In genomic region chr3:184314363-184314699, GRCh38 we compare ENCODE assay signal across 8 cellular contexts. TPM values are rescaled to one million over a fixed set of nuclear protein-coding genes. Genes with fewer than 3 reads are reported as not detected.
A peak's percentile ranks its signal among the peaks of the same experiment; 100 is the strongest.
DNase-seq lines count a peak whose midpoint lies in the region; ATAC-seq and TF ChIP-seq lines count a peak whose summit lies in the region.

A gene with protein sequence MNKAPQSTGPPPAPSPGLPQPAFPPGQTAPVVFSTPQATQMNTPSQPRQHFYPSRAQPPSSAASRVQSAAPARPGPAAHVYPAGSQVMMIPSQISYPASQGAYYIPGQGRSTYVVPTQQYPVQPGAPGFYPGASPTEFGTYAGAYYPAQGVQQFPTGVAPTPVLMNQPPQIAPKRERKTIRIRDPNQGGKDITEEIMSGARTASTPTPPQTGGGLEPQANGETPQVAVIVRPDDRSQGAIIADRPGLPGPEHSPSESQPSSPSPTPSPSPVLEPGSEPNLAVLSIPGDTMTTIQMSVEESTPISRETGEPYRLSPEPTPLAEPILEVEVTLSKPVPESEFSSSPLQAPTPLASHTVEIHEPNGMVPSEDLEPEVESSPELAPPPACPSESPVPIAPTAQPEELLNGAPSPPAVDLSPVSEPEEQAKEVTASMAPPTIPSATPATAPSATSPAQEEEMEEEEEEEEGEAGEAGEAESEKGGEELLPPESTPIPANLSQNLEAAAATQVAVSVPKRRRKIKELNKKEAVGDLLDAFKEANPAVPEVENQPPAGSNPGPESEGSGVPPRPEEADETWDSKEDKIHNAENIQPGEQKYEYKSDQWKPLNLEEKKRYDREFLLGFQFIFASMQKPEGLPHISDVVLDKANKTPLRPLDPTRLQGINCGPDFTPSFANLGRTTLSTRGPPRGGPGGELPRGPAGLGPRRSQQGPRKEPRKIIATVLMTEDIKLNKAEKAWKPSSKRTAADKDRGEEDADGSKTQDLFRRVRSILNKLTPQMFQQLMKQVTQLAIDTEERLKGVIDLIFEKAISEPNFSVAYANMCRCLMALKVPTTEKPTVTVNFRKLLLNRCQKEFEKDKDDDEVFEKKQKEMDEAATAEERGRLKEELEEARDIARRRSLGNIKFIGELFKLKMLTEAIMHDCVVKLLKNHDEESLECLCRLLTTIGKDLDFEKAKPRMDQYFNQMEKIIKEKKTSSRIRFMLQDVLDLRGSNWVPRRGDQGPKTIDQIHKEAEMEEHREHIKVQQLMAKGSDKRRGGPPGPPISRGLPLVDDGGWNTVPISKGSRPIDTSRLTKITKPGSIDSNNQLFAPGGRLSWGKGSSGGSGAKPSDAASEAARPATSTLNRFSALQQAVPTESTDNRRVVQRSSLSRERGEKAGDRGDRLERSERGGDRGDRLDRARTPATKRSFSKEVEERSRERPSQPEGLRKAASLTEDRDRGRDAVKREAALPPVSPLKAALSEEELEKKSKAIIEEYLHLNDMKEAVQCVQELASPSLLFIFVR (N-terminal part only) (plus strand): TSS chr3:184314606. CDS start chr3:184315797, 1,191 bp downstream.

- H3K4me1 Mint-ChIP-seq in activated T-cell treated with anti-CD3 and anti-CD28 coated beads, Interleukin-2, amount 50 U/mL, for 24 hours (ENCODE audit: low read depth), result peaks cover 34% of the 10 kb centered on the region

- WGBS in esophagus, 2 donors, result 1% methylated on average over 40 of the region's 40 CpGs

- H3K27me3 ChIP-seq in esophagus (ENCODE audit: control insufficient read depth in 1 of 2, insufficient read depth in 2 of 2, low read length in 2 of 2) (no peaks in the 10 kb centered on the region), muscle layer of colon (ENCODE audit: control insufficient read depth in 1 of 2, insufficient read depth in 2 of 2, low read length in 2 of 2) (no peaks in the 10 kb centered on the region)

- H3K9ac ChIP-seq in muscle layer of colon (ENCODE audit: low read length), result peak within 1 kb of the TSS; percentile 92

- H3K9me3 ChIP-seq in esophagus (ENCODE audit: control insufficient read depth in 2 of 2, insufficient read depth in 1 of 2, low read depth in 1 of 2, low read length in 1 of 2) (no peaks in the 10 kb centered on the region), muscle layer of colon (ENCODE audit: low read length) (no peaks in the 10 kb centered on the region)

- H3K27me3 Mint-ChIP-seq in activated T-cell treated with anti-CD3 and anti-CD28 coated beads, Interleukin-2, amount 50 U/mL, for 24 hours, result no peaks in the 10 kb centered on the region

- peak within 1 kb of the TSS; percentile 88 for H3K4me3 Mint-ChIP-seq in activated T-cell treated with anti-CD3 and anti-CD28 coated beads, Interleukin-2, amount 50 U/mL, for 24 hours

- H3K4me3 ChIP-seq in esophagus (ENCODE audit: low read depth in 1 of 2, low read length in 2 of 2) (peak within 1 kb of the TSS; percentile 84), muscle layer of colon (ENCODE audit: low read depth in 1 of 2, low read length in 2 of 2) (peak within 1 kb of the TSS; percentile 72 to 76)

- in situ Hi-C loops in KBM-7 (cut with MboI; ENCODE audit: low pct_unique_long_range_greater_than_20kb, low sequenced_read_pairs), result no loop called here

- no peaks in the 10 kb centered on the region for H3K9me3 Mint-ChIP-seq in activated T-cell treated with anti-CD3 and anti-CD28 coated beads, Interleukin-2, amount 50 U/mL, for 24 hours

- DNase-seq in DMS153 (lab: John Stamatoyannopoulos, UW), result peak; percentile 84
- DNase-seq in KBM-7, result peak; percentile 90
- DNase-seq in activated T-cell treated with anti-CD3 and anti-CD28 coated beads, Interleukin-2, amount 50 U/mL, for 24 hours, result peak; percentile 94
- DNase-seq in stimulated activated CD8-positive, alpha-beta memory T cell treated with anti-CD3 and anti-CD28 coated beads, Interleukin-7, amount 100 ng/mL, for 24 hours (ENCODE audit: low read depth), result peak; percentile 79

- H3K4me1 ChIP-seq in esophagus (ENCODE audit: control insufficient read depth in 2 of 2, insufficient read depth in 2 of 2, low read length in 1 of 2), result peaks cover 0 to 16% of the 10 kb centered on the region in 2 donors
- peaks cover 35% of the 10 kb centered on the region for H3K4me1 ChIP-seq in muscle layer of colon (ENCODE audit: insufficient read depth, low read length)

- peak within 1 kb of the TSS; percentile 95 for H3K27ac Mint-ChIP-seq in activated T-cell treated with anti-CD3 and anti-CD28 coated beads, Interleukin-2, amount 50 U/mL, for 24 hours

- peaks cover 49% of the 10 kb centered on the region for H3K36me3 Mint-ChIP-seq in activated T-cell treated with anti-CD3 and anti-CD28 coated beads, Interleukin-2, amount 50 U/mL, for 24 hours (ENCODE audit: low read depth)

- peak within 1 kb of the TSS; percentile 94 to 99 for H3K27ac ChIP-seq in esophagus (ENCODE audit: low read depth in 2 of 2, low read length in 1 of 2)
- peak within 1 kb of the TSS; percentile 99 for H3K27ac ChIP-seq in muscle layer of colon (ENCODE audit: low read depth, low read length)

- peaks cover 4 to 15% of the 10 kb centered on the region in 2 donors for H3K36me3 ChIP-seq in esophagus (ENCODE audit: control insufficient read depth in 2 of 2, insufficient read depth in 2 of 2, low read length in 1 of 2)
- H3K36me3 ChIP-seq in muscle layer of colon (ENCODE audit: insufficient read depth, low read length), result peaks cover 18% of the 10 kb centered on the region

- ATAC-seq in GM21717 (IDR thresholded peaks at IDR 0.05; ENCODE audit: unreplicated experiment), result peak; percentile 78

TF ChIP-seq in PFSK-1, 5 proteins besides CTCF, POLR2A, EP300 and RAD21:
- TF ChIP-seq POLR2AphosphoS5 (IDR thresholded peaks at IDR 0.05; ENCODE audit: low read depth, low read length) (peak; percentile 72), SIN3A (IDR thresholded peaks at IDR 0.05; ENCODE audit: borderline replicate concordance, insufficient read depth, low read length) (no peak), FOXP2 (optimal IDR thresholded peaks at IDR 0.05; ENCODE audit: borderline replicate concordance, extremely low read depth, extremely low read length, insufficient read depth) (peak; percentile 31), TAF1 (IDR thresholded peaks at IDR 0.05; ENCODE audit: borderline replicate concordance, insufficient read depth, low read length) (0 out of 2 replicates have a peak, but pooled peaks have one; percentile 61), REST (IDR thresholded peaks at IDR 0.05; ENCODE audit: insufficient read depth in 1 of 2, low read depth in 2 of 2, low read length in 2 of 2) (peak in 1 of 2 experiments; percentile 4; a peak in 1 of 4 replicates)

RNA-seq across cellular contexts. Expression of the gene that starts here (rescaled TPM):
- polyA plus RNA-seq in PFSK-1 (2012; ENCODE audit: insufficient read length, low read depth), result 341 TPM
- 100 to 1,000 TPM; 222 to 257 TPM for polyA plus RNA-seq in esophagus

Comparison
In these comparisons a context has a peak if more than half of its experiments do, and no peak if none do; other contexts are left out.
1. Peak in every context shown above with its lines: DNase-seq, ATAC-seq, H3K4me3 ChIP-seq and H3K27ac ChIP-seq.